Comparison of ENCODE assay signal across 7 cellular contexts in genomic region chr3:154122912-154123559, GRCh38. TPM values are rescaled to one million over a fixed set of nuclear protein-coding genes. Genes with fewer than 3 reads are reported as not detected.
A peak's percentile ranks its signal among the peaks of the same experiment; 100 is the strongest.
DNase-seq lines count a peak whose midpoint lies in the region; ATAC-seq and TF ChIP-seq lines count a peak whose summit lies in the region.

No MANE protein-coding gene starts in this region.

- no peak for TF ChIP-seq CTCF in IMR-90 (conservative IDR thresholded peaks at IDR 0.05; ENCODE audit: low read depth, low read length)
- no peak for TF ChIP-seq CTCF in hepatocyte (IDR thresholded peaks at IDR 0.05; ENCODE audit: poor library complexity)

- H4K91ac ChIP-seq in IMR-90 (ENCODE audit: insufficient read depth, low read depth, low read length): no peak overlapping the region

- H3K27ac Mint-ChIP-seq in activated CD4-positive, alpha-beta memory T cell treated with anti-CD3 and anti-CD28 coated beads, Interleukin-2, amount 10 ng/mL, durations not matched to agents 7 days and 5 days: no peak overlapping the region

- H2AK5ac ChIP-seq in IMR-90 (ENCODE audit: low read depth, low read length): no peak overlapping the region

- H3K4me2 ChIP-seq in IMR-90 (ENCODE audit: low read depth, low read length) (peak overlapping the region; percentile 71), hepatocyte (peak overlapping the region; percentile 90)

- H3K36me3 ChIP-seq in IMR-90 (ENCODE audit: control insufficient read depth, insufficient read depth, low read length) (no peaks in the 10 kb centered on the region), hepatocyte (replicated peaks; ENCODE audit: insufficient read depth, low read depth) (no peaks in the 10 kb centered on the region)

- H3K9me3 Mint-ChIP-seq in activated CD4-positive, alpha-beta memory T cell treated with anti-CD3 and anti-CD28 coated beads, Interleukin-2, amount 10 ng/mL, durations not matched to agents 7 days and 5 days: no peaks in the 10 kb centered on the region

- in situ Hi-C loops in IMR-90 (cut with MboI; ENCODE audit: low sequenced_read_pairs): no loop called here

- H2BK120ac ChIP-seq in IMR-90 (ENCODE audit: low read depth, low read length): no peak overlapping the region

- WGBS in IMR-90 (ENCODE audit: extremely low coverage in 2 of 2, insufficient read length in 1 of 2), 2 experiments: 13% methylated on average over 8 of the region's 12 CpGs; no CpG with 5 or more reads in 1 of the 2 experiments
- WGBS in hepatocyte (ENCODE audit: low lambda C conversion rate, missing lambda C conversion rate): 5% methylated on average over 12 of the region's 12 CpGs

- H3K27me3 Mint-ChIP-seq in activated CD4-positive, alpha-beta memory T cell treated with anti-CD3 and anti-CD28 coated beads, Interleukin-2, amount 10 ng/mL, durations not matched to agents 7 days and 5 days: peaks cover 55% of the 10 kb centered on the region

- H4K20me1 ChIP-seq in IMR-90 (ENCODE audit: insufficient read depth, low read length) (no peaks in the 10 kb centered on the region), hepatocyte (ENCODE audit: insufficient read depth, poor library complexity, severe bottlenecking) (no peaks in the 10 kb centered on the region)

- no peak overlapping the region for H3K56ac ChIP-seq in IMR-90 (ENCODE audit: extremely low read depth, insufficient read depth, low read length)

- H3K9me1 ChIP-seq in IMR-90 (ENCODE audit: insufficient read depth, low read length): no peaks in the 10 kb centered on the region

- peaks cover 53% of the 10 kb centered on the region for H3K79me2 ChIP-seq in hepatocyte

- H3K27me3 ChIP-seq in IMR-90 (ENCODE audit: control insufficient read depth, insufficient read depth, low read length) (no peaks in the 10 kb centered on the region; the same call in 1 of the 2 replicates), hepatocyte (no peaks in the 10 kb centered on the region)

- CTCF ChIA-PET in IMR-90 (lab: Yijun Ruan, JAX): interaction anchor here (1.9 kb wide), 1 partner anchor 130 kb away, joined by 6 read pairs; no protein-coding TSS in a partner anchor
- CTCF ChIA-PET in activated CD4-positive, alpha-beta memory T cell treated with anti-CD3 and anti-CD28 coated beads, Interleukin-2, amount 10 ng/mL, durations not matched to agents 7 days and 5 days (lab: Charles Lee): no interaction called here

- intact Hi-C loops in IMR-90 (cut with micrococcal nuclease): no loop called here

- H3K9me2 ChIP-seq in hepatocyte (replicated peaks; ENCODE audit: insufficient read depth): no peaks in the 10 kb centered on the region

- no peaks in the 10 kb centered on the region for H3K36me3 Mint-ChIP-seq in activated CD4-positive, alpha-beta memory T cell treated with anti-CD3 and anti-CD28 coated beads, Interleukin-2, amount 10 ng/mL, durations not matched to agents 7 days and 5 days (ENCODE audit: low read depth)

- H3K4me3 ChIP-seq in IMR-90 (ENCODE audit: insufficient read depth, low read depth, low read length) (peak overlapping the region; percentile 73), hepatocyte (peak overlapping the region; percentile 96), skin epidermis (peak overlapping the region; percentile 43 to 78 (median 65))

- H4K8ac ChIP-seq in IMR-90 (ENCODE audit: low read depth in 2 of 2, low read length in 2 of 2): no peak overlapping the region

- H3K79me1 ChIP-seq in IMR-90 (ENCODE audit: low read depth in 1 of 2, low read length in 2 of 2): no peaks in the 10 kb centered on the region

- H3K27ac ChIP-seq in IMR-90 (ENCODE audit: insufficient read depth, low read length) (no peak overlapping the region), hepatocyte (peak overlapping the region; percentile 70), skin epidermis (peak overlapping the region in 9 of 21 experiments; percentile 65 to 83 (median 74))

- H2AK9ac ChIP-seq in IMR-90 (replicated peaks; ENCODE audit: low read depth, low read length, poor library complexity): no peak overlapping the region

- no peak overlapping the region for H3K9ac ChIP-seq in IMR-90 (ENCODE audit: low read depth, low read length)

- DNase-seq in IMR-90 (peak; percentile 15), hepatocyte (ENCODE audit: low spot score) (peak; percentile 43)
- no peak for DNase-seq in activated CD4-positive, alpha-beta memory T cell treated with anti-CD3 and anti-CD28 coated beads, Interleukin-2, amount 10 ng/mL, durations not matched to agents 7 days and 5 days
- DNase-seq in stimulated activated CD8-positive, alpha-beta memory T cell treated with anti-CD3 and anti-CD28 coated beads, Interleukin-4, amount 100 ng/mL, for 48 hours: no peak
- DNase-seq in activated CD8-positive, alpha-beta memory T cell treated with anti-CD3 and anti-CD28 coated beads, Interleukin-2, amount 50 U/mL, for 4 hours: no peak
- DNase-seq in activated CD4-positive, alpha-beta T cell treated with anti-CD3 and anti-CD28 coated beads, Interleukin-2, amount 50 U/mL, for 1 hour: no peak

- no peak overlapping the region for H2BK15ac ChIP-seq in IMR-90 (ENCODE audit: low read depth, low read length)

- H3K4me3 Mint-ChIP-seq in activated CD4-positive, alpha-beta memory T cell treated with anti-CD3 and anti-CD28 coated beads, Interleukin-2, amount 10 ng/mL, durations not matched to agents 7 days and 5 days: peak overlapping the region; percentile 34

- H3K4ac ChIP-seq in IMR-90 (ENCODE audit: low read depth, low read length): no peak overlapping the region; the same call in 1 of the 2 replicates

- TF ChIP-seq POLR2A in IMR-90 (IDR thresholded peaks at IDR 0.05; ENCODE audit: low read depth, low read length): no peak

- H3K18ac ChIP-seq in IMR-90 (ENCODE audit: low read depth, low read length): no peak overlapping the region

- H3K4me1 ChIP-seq in IMR-90 (ENCODE audit: control insufficient read depth, insufficient read depth, low read length) (no peaks in the 10 kb centered on the region; the same call in 1 of the 2 replicates), hepatocyte (ENCODE audit: insufficient read depth) (peaks cover 22% of the 10 kb centered on the region)

- H2AFZ ChIP-seq in IMR-90 (replicated peaks; ENCODE audit: low read length, poor library complexity): peak overlapping the region; percentile 95
- peak overlapping the region; percentile 68 for H2AFZ ChIP-seq in hepatocyte

- H2BK20ac ChIP-seq in IMR-90 (ENCODE audit: low read depth, low read length): no peak overlapping the region

- peak overlapping the region; percentile 36 for H3K23ac ChIP-seq in IMR-90 (ENCODE audit: low read depth, low read length)

- no peak overlapping the region for H2BK5ac ChIP-seq in IMR-90 (ENCODE audit: low read depth, low read length, poor library complexity, severe bottlenecking)

- dilution Hi-C loops in IMR-90 (cut with HindIII; ENCODE audit: low sequenced_read_pairs, unreplicated experiment): no loop called here

- no peak for TF ChIP-seq RAD21 in IMR-90 (IDR thresholded peaks at IDR 0.05; ENCODE audit: low read length)

- H3K9me3 ChIP-seq in IMR-90 (ENCODE audit: control insufficient read depth, insufficient read depth, low read length) (no peaks in the 10 kb centered on the region), hepatocyte (ENCODE audit: low read depth) (no peaks in the 10 kb centered on the region)

- H3K14ac ChIP-seq in IMR-90 (replicated peaks; ENCODE audit: low read depth, low read length): no peak overlapping the region

- no TSS peak for BruUV-seq in IMR-90 (replicated peaks; lab: Mats Ljungman, UMichigan)

- peak; percentile 15; the same call in 1 of the 2 replicates for ATAC-seq in IMR-90 (ENCODE audit: low read depth)

- POLR2A ChIA-PET in IMR-90 (lab: Charles Lee; ENCODE audit: unreplicated experiment): no interaction called here
- POLR2A ChIA-PET in activated CD4-positive, alpha-beta memory T cell treated with anti-CD3 and anti-CD28 coated beads, Interleukin-2, amount 10 ng/mL, durations not matched to agents 7 days and 5 days (lab: Charles Lee): no interaction called here

- peaks cover 17% of the 10 kb centered on the region for H3K4me1 Mint-ChIP-seq in activated CD4-positive, alpha-beta memory T cell treated with anti-CD3 and anti-CD28 coated beads, Interleukin-2, amount 10 ng/mL, durations not matched to agents 7 days and 5 days

- no peak overlapping the region for H4K5ac ChIP-seq in IMR-90 (ENCODE audit: low read depth, low read length)

TF ChIP-seq in IMR-90, 13 proteins besides CTCF, POLR2A, EP300 and RAD21:
- TF ChIP-seq NFE2L2 (IDR thresholded peaks at IDR 0.05; ENCODE audit: low read depth, low read length): no peak
- TF ChIP-seq ELK1 (IDR thresholded peaks at IDR 0.05; ENCODE audit: borderline replicate concordance, low read depth, low read length): no peak
- TF ChIP-seq RFX5 (IDR thresholded peaks at IDR 0.05; ENCODE audit: low read depth, low read length): no peak
- no peak for TF ChIP-seq CEBPB (IDR thresholded peaks at IDR 0.05; ENCODE audit: low read depth, low read length)
- TF ChIP-seq RCOR1 (IDR thresholded peaks at IDR 0.05; ENCODE audit: insufficient replicate concordance, low read length): no peak
- TF ChIP-seq MXI1 (IDR thresholded peaks at IDR 0.05; ENCODE audit: borderline replicate concordance, low read depth, low read length): no peak

RNA-seq across cellular contexts. Expression of gene ARHGEF26, which starts 1.8 kb away (rescaled TPM):
- total RNA-seq in IMR-90 (2012; rRNA removed): 2.0 and 3.1 TPM in 2 replicates
- 1.6 and 2.3 TPM in 2 replicates for polyA plus RNA-seq in IMR-90 (2012; rRNA removed)
- polyA plus RNA-seq in IMR-90 (2012; cell fraction: cytosol; rRNA removed): 0.78 and 1.1 TPM in 2 replicates
- 1.7 and 3.2 TPM in 2 replicates for polyA plus RNA-seq in IMR-90 (2012; cell fraction: nucleus; rRNA removed; ENCODE audit: low replicate concordance)
- total RNA-seq in activated CD4-positive, alpha-beta memory T cell treated with anti-CD3 and anti-CD28 coated beads, Interleukin-2, amount 10 ng/mL, durations not matched to agents 7 days and 5 days: under 1 TPM; 0.13 TPM
- total RNA-seq in hepatocyte: 17.1 and 20.9 TPM in 2 replicates
- 13.6 and 18.6 TPM in 2 replicates for polyA plus RNA-seq in hepatocyte

Comparison
In these comparisons a context has a peak if more than half of its experiments do, and no peak if none do; other contexts are left out.
1. DNase-seq: peak in IMR-90 (single experiment) and hepatocyte (single experiment); none in activated CD4-positive, alpha-beta memory T cell treated with anti-CD3 and anti-CD28 coated beads, Interleukin-2, amount 10 ng/mL, durations not matched to agents 7 days and 5 days (single experiment), stimulated activated CD8-positive, alpha-beta memory T cell treated with anti-CD3 and anti-CD28 coated beads, Interleukin-4, amount 100 ng/mL, for 48 hours (single experiment), activated CD8-positive, alpha-beta memory T cell treated with anti-CD3 and anti-CD28 coated beads, Interleukin-2, amount 50 U/mL, for 4 hours (single experiment) and activated CD4-positive, alpha-beta T cell treated with anti-CD3 and anti-CD28 coated beads, Interleukin-2, amount 50 U/mL, for 1 hour (single experiment).
2. Peak in every context shown above with its lines, with median percentiles within 50 percentile points of each other: H3K4me3 ChIP-seq.